In the genomic region with DNA sequence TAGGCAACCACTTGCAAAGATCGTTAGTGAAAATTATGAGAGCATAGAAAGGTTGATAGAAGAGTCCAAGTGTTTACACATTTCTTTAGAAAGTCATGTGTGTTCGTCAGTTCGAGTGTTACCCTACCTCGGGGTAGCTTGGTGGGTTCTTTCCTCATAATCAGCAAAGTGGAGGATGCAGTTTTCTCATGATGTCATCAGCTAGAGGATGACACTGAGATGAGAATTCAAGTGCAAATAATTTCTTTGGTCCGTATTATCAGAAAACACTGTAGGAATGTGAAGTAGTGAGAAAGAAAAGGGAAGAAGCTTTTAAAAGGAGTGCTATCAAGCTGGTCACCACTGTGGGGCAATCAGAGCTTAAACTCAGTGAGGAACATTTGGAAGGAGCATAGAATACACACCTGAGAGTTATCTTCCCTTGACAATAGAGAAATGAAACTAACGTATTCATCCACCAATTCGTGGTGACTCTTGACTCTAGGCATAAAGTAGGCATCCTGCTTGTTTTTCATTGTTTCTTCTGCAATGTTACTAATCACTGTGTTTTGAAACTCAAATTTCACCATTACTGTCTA, we compare ENCODE assay signal across 1 cellular context.
TF ChIP-seq lines count a peak whose summit lies in the region.

No MANE protein-coding gene starts in this region.

TF ChIP-seq in K562, 482 proteins besides CTCF, POLR2A, EP300 and RAD21:
- TF ChIP-seq, protein P1, sequence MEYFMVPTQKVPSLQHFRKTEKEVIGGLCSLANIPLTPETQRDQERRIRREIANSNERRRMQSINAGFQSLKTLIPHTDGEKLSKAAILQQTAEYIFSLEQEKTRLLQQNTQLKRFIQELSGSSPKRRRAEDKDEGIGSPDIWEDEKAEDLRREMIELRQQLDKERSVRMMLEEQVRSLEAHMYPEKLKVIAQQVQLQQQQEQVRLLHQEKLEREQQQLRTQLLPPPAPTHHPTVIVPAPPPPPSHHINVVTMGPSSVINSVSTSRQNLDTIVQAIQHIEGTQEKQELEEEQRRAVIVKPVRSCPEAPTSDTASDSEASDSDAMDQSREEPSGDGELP (CRISPR knock-in tag; IDR thresholded peaks at IDR 0.05; ENCODE audit: borderline replicate concordance): no peak
- TF ChIP-seq ZEB2 (IDR thresholded peaks at IDR 0.05) (0 out of 2 replicates have a peak, but pooled peaks have one; percentile 34), CEBPG (CRISPR knock-in tag; IDR thresholded peaks at IDR 0.05) (no peak), CEBPG (tag; conservative IDR thresholded peaks at IDR 0.05 in 1 of 2, IDR thresholded peaks at IDR 0.05 in 1 of 2) (no peak)
- TF ChIP-seq, protein P2, sequence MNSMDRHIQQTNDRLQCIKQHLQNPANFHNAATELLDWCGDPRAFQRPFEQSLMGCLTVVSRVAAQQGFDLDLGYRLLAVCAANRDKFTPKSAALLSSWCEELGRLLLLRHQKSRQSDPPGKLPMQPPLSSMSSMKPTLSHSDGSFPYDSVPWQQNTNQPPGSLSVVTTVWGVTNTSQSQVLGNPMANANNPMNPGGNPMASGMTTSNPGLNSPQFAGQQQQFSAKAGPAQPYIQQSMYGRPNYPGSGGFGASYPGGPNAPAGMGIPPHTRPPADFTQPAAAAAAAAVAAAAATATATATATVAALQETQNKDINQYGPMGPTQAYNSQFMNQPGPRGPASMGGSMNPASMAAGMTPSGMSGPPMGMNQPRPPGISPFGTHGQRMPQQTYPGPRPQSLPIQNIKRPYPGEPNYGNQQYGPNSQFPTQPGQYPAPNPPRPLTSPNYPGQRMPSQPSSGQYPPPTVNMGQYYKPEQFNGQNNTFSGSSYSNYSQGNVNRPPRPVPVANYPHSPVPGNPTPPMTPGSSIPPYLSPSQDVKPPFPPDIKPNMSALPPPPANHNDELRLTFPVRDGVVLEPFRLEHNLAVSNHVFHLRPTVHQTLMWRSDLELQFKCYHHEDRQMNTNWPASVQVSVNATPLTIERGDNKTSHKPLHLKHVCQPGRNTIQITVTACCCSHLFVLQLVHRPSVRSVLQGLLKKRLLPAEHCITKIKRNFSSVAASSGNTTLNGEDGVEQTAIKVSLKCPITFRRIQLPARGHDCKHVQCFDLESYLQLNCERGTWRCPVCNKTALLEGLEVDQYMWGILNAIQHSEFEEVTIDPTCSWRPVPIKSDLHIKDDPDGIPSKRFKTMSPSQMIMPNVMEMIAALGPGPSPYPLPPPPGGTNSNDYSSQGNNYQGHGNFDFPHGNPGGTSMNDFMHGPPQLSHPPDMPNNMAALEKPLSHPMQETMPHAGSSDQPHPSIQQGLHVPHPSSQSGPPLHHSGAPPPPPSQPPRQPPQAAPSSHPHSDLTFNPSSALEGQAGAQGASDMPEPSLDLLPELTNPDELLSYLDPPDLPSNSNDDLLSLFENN (IDR thresholded peaks at IDR 0.05; ENCODE audit: low read depth in 2 of 2, low read length in 2 of 2): 0 out of 4 replicates have a peak, but pooled peaks of 1 of the 2 experiments have one; percentile 3
- TF ChIP-seq, protein P3, sequence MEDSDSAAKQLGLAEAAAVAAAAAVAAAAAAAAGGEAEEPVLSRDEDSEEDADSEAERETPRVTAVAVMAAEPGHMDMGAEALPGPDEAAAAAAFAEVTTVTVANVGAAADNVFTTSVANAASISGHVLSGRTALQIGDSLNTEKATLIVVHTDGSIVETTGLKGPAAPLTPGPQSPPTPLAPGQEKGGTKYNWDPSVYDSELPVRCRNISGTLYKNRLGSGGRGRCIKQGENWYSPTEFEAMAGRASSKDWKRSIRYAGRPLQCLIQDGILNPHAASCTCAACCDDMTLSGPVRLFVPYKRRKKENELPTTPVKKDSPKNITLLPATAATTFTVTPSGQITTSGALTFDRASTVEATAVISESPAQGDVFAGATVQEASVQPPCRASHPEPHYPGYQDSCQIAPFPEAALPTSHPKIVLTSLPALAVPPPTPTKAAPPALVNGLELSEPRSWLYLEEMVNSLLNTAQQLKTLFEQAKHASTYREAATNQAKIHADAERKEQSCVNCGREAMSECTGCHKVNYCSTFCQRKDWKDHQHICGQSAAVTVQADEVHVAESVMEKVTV (CRISPR knock-in tag; IDR thresholded peaks at IDR 0.05): 0 out of 2 replicates have a peak, but pooled peaks have one; percentile 17
- TF ChIP-seq, protein P4, sequence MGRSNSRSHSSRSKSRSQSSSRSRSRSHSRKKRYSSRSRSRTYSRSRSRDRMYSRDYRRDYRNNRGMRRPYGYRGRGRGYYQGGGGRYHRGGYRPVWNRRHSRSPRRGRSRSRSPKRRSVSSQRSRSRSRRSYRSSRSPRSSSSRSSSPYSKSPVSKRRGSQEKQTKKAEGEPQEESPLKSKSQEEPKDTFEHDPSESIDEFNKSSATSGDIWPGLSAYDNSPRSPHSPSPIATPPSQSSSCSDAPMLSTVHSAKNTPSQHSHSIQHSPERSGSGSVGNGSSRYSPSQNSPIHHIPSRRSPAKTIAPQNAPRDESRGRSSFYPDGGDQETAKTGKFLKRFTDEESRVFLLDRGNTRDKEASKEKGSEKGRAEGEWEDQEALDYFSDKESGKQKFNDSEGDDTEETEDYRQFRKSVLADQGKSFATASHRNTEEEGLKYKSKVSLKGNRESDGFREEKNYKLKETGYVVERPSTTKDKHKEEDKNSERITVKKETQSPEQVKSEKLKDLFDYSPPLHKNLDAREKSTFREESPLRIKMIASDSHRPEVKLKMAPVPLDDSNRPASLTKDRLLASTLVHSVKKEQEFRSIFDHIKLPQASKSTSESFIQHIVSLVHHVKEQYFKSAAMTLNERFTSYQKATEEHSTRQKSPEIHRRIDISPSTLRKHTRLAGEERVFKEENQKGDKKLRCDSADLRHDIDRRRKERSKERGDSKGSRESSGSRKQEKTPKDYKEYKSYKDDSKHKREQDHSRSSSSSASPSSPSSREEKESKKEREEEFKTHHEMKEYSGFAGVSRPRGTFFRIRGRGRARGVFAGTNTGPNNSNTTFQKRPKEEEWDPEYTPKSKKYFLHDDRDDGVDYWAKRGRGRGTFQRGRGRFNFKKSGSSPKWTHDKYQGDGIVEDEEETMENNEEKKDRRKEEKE (IDR thresholded peaks at IDR 0.05; ENCODE audit: borderline replicate concordance in 1 of 2, control insufficient read depth in 1 of 2, low read depth in 2 of 2, low read length in 1 of 2): no peak
- TF ChIP-seq, protein P5, sequence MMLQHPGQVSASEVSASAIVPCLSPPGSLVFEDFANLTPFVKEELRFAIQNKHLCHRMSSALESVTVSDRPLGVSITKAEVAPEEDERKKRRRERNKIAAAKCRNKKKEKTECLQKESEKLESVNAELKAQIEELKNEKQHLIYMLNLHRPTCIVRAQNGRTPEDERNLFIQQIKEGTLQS (IDR thresholded peaks at IDR 0.05): peak; percentile 47
- TF ChIP-seq, protein P5 (CRISPR knock-in tag; conservative IDR thresholded peaks at IDR 0.05): no peak
